In the genomic region with DNA sequence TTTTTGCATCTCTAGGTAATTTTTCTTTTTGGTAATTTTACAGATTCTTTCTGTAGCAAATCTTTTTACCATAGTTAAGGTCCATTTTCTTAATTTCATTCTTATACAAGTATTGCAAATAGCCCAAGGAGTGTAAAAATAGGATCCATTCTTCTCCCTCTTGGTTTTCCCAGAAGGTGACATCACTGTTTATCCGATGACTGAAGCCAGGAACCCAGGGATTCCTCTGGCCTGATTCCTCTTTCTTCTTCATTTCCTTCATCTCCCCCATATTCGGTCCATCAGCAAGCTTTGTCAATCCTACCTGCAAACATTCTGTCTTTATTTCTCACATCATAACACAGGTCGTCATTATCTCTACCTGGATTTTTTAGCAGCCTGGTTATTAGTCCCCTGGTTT, we compare ENCODE assay signal across 1 cellular context.
A peak's percentile ranks its signal among the peaks of the same experiment; 100 is the strongest.
TF ChIP-seq lines count a peak whose summit lies in the region.

No MANE protein-coding gene starts in this region.

TF ChIP-seq in HepG2, 621 proteins besides CTCF, POLR2A, EP300 and RAD21 (continued from another document):
- TF ChIP-seq, protein P1, sequence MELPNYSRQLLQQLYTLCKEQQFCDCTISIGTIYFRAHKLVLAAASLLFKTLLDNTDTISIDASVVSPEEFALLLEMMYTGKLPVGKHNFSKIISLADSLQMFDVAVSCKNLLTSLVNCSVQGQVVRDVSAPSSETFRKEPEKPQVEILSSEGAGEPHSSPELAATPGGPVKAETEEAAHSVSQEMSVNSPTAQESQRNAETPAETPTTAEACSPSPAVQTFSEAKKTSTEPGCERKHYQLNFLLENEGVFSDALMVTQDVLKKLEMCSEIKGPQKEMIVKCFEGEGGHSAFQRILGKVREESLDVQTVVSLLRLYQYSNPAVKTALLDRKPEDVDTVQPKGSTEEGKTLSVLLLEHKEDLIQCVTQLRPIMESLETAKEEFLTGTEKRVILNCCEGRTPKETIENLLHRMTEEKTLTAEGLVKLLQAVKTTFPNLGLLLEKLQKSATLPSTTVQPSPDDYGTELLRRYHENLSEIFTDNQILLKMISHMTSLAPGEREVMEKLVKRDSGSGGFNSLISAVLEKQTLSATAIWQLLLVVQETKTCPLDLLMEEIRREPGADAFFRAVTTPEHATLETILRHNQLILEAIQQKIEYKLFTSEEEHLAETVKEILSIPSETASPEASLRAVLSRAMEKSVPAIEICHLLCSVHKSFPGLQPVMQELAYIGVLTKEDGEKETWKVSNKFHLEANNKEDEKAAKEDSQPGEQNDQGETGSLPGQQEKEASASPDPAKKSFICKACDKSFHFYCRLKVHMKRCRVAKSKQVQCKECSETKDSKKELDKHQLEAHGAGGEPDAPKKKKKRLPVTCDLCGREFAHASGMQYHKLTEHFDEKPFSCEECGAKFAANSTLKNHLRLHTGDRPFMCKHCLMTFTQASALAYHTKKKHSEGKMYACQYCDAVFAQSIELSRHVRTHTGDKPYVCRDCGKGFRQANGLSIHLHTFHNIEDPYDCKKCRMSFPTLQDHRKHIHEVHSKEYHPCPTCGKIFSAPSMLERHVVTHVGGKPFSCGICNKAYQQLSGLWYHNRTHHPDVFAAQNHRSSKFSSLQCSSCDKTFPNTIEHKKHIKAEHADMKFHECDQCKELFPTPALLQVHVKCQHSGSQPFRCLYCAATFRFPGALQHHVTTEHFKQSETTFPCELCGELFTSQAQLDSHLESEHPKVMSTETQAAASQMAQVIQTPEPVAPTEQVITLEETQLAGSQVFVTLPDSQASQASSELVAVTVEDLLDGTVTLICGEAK (IDR thresholded peaks at IDR 0.05) = no peak
- TF ChIP-seq, protein P1 (CRISPR knock-in tag; IDR thresholded peaks at IDR 0.05) = no peak
- TF ChIP-seq RBFOX2 (IDR thresholded peaks at IDR 0.05; ENCODE audit: low read depth, low read length) (0 out of 2 replicates have a peak, but pooled peaks have one; percentile 7), ZNF891 (CRISPR knock-in tag; IDR thresholded peaks at IDR 0.05) (no peak), ZNF335 (CRISPR knock-in tag; IDR thresholded peaks at IDR 0.05) (no peak)
TF ChIP-seq in HepG2: peak in this region for 2.
